In genomic region chr10:129494176-129494575, GRCh38 we compare ENCODE assay signal across 32 cellular contexts.
"Had no signal": no experiment of that assay in that cellular context is flagged by ENCODE, and none has a peak within 500 bp of the region (broad histone marks: within the 10 kb centered on the region; RNA-seq: fewer than 3 reads in every experiment).

No MANE protein-coding gene starts in this region.

- H3K27me3 Mint-ChIP-seq: memory B cell; naive B cell; natural killer cell treated with Interleukin-12 subunit alpha and Interleukin-12 subunit beta and Interleukin-15 and Interleukin-18, amount 100 ng/mL, for 72 hours; stimulated activated naive B cell treated with anti-CD40 and anti-IgM and Interleukin-4, amounts not matched to agents 10 μg/mL and 1 μg/mL and 100 μg/mL, for 72 hours; stimulated activated naive CD8-positive, alpha-beta T cell treated with anti-CD3 and anti-CD28 coated beads, Interleukin-15, Interleukin-2, amounts not matched to agents 100 ng/mL and 50 ng/mL, for 24 hours had no signal

- DNase-seq: colonic mucosa; dermis blood vessel endothelial cell; effector memory CD4-positive, alpha-beta T cell; foreskin keratinocyte; heart right ventricle; hippocampal formation; immature natural killer cell; islet precursor cell; kidney glomerular epithelial cell; left colon; left ventricle myocardium superior; mucosa of descending colon; naive B cell; psoas muscle; right cardiac atrium; stimulated activated CD4-positive, alpha-beta T cell treated with anti-CD3 and anti-CD28 coated beads, Interleukin-15, amount 100 ng/mL, for 24 hours; stimulated activated CD4-positive, alpha-beta T cell treated with anti-CD3 and anti-CD28 coated beads, Interleukin-2, amount 100 ng/mL, for 48 hours; stimulated activated naive B cell treated with anti-CD40 and anti-IgM and Interleukin-4, amounts not matched to agents 10 μg/mL and 1 μg/mL and 100 μg/mL, for 72 hours; upper lobe of right lung; uterus had no signal

- H3K27ac Mint-ChIP-seq: immature natural killer cell; memory B cell; mesothelial cell of epicardium; natural killer cell treated with Interleukin-12 subunit alpha and Interleukin-12 subunit beta and Interleukin-15 and Interleukin-18, amount 100 ng/mL, for 72 hours; stimulated activated naive B cell treated with anti-CD40 and anti-IgM and Interleukin-4, amounts not matched to agents 10 μg/mL and 1 μg/mL and 100 μg/mL, for 72 hours; stimulated activated naive CD8-positive, alpha-beta T cell treated with anti-CD3 and anti-CD28 coated beads, Interleukin-15, Interleukin-2, amounts not matched to agents 100 ng/mL and 50 ng/mL, for 24 hours had no signal

- H3K27ac ChIP-seq: colonic mucosa, esophagus muscularis mucosa, foreskin keratinocyte, gastroesophageal sphincter, psoas muscle, skin epidermis, thoracic aorta, tibial nerve, upper lobe of right lung, uterus had no signal

- H3K4me3 Mint-ChIP-seq: immature natural killer cell; memory B cell; mesothelial cell of epicardium; naive B cell; natural killer cell treated with Interleukin-12 subunit alpha and Interleukin-12 subunit beta and Interleukin-15 and Interleukin-18, amount 100 ng/mL, for 72 hours; neural crest cell; stimulated activated naive B cell treated with anti-CD40 and anti-IgM and Interleukin-4, amounts not matched to agents 10 μg/mL and 1 μg/mL and 100 μg/mL, for 72 hours; stimulated activated naive CD8-positive, alpha-beta T cell treated with anti-CD3 and anti-CD28 coated beads, Interleukin-15, Interleukin-2, amounts not matched to agents 100 ng/mL and 50 ng/mL, for 24 hours had no signal

- ATAC-seq: foreskin keratinocyte; gastroesophageal sphincter; left colon; left ventricle myocardium superior; mucosa of descending colon; natural killer cell treated with Interleukin-12 subunit alpha and Interleukin-12 subunit beta and Interleukin-15 and Interleukin-18, amount 100 ng/mL, for 72 hours; psoas muscle; stimulated activated naive B cell treated with anti-CD40 and anti-IgM and Interleukin-4, amounts not matched to agents 10 μg/mL and 1 μg/mL and 100 μg/mL, for 72 hours; upper lobe of right lung had no signal

- H3K9me3 ChIP-seq: colonic mucosa had no signal

- FAIRE-seq: endothelial cell of umbilical vein had no signal

- H3K27me3 ChIP-seq: colonic mucosa, esophagus muscularis mucosa, gastroesophageal sphincter, heart right ventricle, tibial nerve, upper lobe of right lung, uterus had no signal

- H3K36me3 ChIP-seq: colonic mucosa, esophagus muscularis mucosa, thoracic aorta, upper lobe of right lung, uterus had no signal

- H3K4me3 ChIP-seq: colonic mucosa, esophagus muscularis mucosa, gastroesophageal sphincter, heart right ventricle, lung, mucosa of descending colon, psoas muscle, skin epidermis, thoracic aorta, tibial nerve, upper lobe of right lung, uterus had no signal

- H3K4me1 ChIP-seq: colonic mucosa, esophagus muscularis mucosa, foreskin keratinocyte, tibial nerve, upper lobe of right lung, uterus had no signal
